Comparison of ENCODE assay signal across 1 cellular context in the genomic region with DNA sequence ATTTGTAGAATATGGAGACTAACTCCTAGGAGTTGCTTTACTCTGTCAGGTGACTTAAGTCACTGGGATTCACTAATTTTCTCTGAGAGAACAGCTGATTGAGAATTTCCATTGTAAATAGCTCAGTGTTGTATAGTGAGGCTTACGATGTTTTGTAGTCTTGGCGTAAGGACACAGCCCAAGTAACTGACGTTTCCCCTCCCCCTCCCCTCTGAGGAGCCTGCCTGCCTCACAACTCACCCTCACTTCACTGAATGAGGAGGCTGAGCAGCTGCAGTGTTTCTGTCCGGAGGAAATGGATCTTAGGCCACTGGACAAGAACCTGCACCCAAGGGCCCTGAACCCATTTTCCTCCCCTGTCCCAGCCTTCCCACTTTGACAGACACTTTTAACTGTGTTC.
TF ChIP-seq lines count a peak whose summit lies in the region.

No MANE protein-coding gene starts in this region.

TF ChIP-seq in GM23338, 12 proteins besides CTCF, POLR2A, EP300 and RAD21:
- TF ChIP-seq, protein P1, sequence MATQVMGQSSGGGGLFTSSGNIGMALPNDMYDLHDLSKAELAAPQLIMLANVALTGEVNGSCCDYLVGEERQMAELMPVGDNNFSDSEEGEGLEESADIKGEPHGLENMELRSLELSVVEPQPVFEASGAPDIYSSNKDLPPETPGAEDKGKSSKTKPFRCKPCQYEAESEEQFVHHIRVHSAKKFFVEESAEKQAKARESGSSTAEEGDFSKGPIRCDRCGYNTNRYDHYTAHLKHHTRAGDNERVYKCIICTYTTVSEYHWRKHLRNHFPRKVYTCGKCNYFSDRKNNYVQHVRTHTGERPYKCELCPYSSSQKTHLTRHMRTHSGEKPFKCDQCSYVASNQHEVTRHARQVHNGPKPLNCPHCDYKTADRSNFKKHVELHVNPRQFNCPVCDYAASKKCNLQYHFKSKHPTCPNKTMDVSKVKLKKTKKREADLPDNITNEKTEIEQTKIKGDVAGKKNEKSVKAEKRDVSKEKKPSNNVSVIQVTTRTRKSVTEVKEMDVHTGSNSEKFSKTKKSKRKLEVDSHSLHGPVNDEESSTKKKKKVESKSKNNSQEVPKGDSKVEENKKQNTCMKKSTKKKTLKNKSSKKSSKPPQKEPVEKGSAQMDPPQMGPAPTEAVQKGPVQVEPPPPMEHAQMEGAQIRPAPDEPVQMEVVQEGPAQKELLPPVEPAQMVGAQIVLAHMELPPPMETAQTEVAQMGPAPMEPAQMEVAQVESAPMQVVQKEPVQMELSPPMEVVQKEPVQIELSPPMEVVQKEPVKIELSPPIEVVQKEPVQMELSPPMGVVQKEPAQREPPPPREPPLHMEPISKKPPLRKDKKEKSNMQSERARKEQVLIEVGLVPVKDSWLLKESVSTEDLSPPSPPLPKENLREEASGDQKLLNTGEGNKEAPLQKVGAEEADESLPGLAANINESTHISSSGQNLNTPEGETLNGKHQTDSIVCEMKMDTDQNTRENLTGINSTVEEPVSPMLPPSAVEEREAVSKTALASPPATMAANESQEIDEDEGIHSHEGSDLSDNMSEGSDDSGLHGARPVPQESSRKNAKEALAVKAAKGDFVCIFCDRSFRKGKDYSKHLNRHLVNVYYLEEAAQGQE (IDR thresholded peaks at IDR 0.05; ENCODE audit: unreplicated experiment) = no peak
- no peak for TF ChIP-seq CREB1 (CRISPR knock-in tag; IDR thresholded peaks at IDR 0.05; ENCODE audit: low read depth)
- TF ChIP-seq, protein P2, sequence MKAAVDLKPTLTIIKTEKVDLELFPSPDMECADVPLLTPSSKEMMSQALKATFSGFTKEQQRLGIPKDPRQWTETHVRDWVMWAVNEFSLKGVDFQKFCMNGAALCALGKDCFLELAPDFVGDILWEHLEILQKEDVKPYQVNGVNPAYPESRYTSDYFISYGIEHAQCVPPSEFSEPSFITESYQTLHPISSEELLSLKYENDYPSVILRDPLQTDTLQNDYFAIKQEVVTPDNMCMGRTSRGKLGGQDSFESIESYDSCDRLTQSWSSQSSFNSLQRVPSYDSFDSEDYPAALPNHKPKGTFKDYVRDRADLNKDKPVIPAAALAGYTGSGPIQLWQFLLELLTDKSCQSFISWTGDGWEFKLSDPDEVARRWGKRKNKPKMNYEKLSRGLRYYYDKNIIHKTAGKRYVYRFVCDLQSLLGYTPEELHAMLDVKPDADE (IDR thresholded peaks at IDR 0.05) = no peak
- TF ChIP-seq POLR2AphosphoS5 (IDR thresholded peaks at IDR 0.05; ENCODE audit: low read depth) = no peak
- TF ChIP-seq ZNF114 (CRISPR knock-in tag; IDR thresholded peaks at IDR 0.05) = no peak
- TF ChIP-seq EZH2phosphoT487 (IDR thresholded peaks at IDR 0.05; ENCODE audit: unreplicated experiment) = no peak
- TF ChIP-seq JUNB (IDR thresholded peaks at IDR 0.05; ENCODE audit: unreplicated experiment) = no peak
- TF ChIP-seq STAT1 (IDR thresholded peaks at IDR 0.05; ENCODE audit: unreplicated experiment) = no peak
- TF ChIP-seq, protein P3, sequence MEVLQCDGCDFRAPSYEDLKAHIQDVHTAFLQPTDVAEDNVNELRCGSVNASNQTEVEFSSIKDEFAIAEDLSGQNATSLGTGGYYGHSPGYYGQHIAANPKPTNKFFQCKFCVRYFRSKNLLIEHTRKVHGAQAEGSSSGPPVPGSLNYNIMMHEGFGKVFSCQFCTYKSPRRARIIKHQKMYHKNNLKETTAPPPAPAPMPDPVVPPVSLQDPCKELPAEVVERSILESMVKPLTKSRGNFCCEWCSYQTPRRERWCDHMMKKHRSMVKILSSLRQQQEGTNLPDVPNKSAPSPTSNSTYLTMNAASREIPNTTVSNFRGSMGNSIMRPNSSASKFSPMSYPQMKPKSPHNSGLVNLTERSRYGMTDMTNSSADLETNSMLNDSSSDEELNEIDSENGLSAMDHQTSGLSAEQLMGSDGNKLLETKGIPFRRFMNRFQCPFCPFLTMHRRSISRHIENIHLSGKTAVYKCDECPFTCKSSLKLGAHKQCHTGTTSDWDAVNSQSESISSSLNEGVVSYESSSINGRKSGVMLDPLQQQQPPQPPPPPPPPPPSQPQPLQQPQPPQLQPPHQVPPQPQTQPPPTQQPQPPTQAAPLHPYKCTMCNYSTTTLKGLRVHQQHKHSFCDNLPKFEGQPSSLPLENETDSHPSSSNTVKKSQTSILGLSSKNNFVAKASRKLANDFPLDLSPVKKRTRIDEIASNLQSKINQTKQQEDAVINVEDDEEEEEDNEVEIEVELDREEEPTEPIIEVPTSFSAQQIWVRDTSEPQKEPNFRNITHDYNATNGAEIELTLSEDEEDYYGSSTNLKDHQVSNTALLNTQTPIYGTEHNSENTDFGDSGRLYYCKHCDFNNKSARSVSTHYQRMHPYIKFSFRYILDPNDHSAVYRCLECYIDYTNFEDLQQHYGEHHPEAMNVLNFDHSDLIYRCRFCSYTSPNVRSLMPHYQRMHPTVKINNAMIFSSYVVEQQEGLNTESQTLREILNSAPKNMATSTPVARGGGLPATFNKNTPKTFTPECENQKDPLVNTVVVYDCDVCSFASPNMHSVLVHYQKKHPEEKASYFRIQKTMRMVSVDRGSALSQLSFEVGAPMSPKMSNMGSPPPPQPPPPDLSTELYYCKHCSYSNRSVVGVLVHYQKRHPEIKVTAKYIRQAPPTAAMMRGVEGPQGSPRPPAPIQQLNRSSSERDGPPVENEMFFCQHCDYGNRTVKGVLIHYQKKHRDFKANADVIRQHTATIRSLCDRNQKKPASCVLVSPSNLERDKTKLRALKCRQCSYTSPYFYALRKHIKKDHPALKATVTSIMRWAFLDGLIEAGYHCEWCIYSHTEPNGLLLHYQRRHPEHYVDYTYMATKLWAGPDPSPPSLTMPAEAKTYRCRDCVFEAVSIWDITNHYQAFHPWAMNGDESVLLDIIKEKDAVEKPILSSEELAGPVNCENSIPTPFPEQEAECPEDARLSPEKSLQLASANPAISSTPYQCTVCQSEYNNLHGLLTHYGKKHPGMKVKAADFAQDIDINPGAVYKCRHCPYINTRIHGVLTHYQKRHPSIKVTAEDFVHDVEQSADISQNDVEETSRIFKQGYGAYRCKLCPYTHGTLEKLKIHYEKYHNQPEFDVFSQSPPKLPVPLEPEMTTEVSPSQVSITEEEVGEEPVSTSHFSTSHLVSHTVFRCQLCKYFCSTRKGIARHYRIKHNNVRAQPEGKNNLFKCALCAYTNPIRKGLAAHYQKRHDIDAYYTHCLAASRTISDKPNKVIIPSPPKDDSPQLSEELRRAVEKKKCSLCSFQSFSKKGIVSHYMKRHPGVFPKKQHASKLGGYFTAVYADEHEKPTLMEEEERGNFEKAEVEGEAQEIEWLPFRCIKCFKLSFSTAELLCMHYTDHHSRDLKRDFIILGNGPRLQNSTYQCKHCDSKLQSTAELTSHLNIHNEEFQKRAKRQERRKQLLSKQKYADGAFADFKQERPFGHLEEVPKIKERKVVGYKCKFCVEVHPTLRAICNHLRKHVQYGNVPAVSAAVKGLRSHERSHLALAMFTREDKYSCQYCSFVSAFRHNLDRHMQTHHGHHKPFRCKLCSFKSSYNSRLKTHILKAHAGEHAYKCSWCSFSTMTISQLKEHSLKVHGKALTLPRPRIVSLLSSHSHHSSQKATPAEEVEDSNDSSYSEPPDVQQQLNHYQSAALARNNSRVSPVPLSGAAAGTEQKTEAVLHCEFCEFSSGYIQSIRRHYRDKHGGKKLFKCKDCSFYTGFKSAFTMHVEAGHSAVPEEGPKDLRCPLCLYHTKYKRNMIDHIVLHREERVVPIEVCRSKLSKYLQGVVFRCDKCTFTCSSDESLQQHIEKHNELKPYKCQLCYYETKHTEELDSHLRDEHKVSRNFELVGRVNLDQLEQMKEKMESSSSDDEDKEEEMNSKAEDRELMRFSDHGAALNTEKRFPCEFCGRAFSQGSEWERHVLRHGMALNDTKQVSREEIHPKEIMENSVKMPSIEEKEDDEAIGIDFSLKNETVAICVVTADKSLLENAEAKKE (CRISPR knock-in tag; IDR thresholded peaks at IDR 0.05) = no peak
- TF ChIP-seq ZNF331 (CRISPR knock-in tag; IDR thresholded peaks at IDR 0.05; ENCODE audit: low read depth) = no peak
- no peak for TF ChIP-seq EZH2 (IDR thresholded peaks at IDR 0.05; ENCODE audit: low read depth, unreplicated experiment)
- no peak for TF ChIP-seq NANOG (IDR thresholded peaks at IDR 0.05; ENCODE audit: borderline replicate concordance)
